ENCODE assay signal across 15 cellular contexts in genomic region chr9:134285215-134285845, GRCh38.
"Had no signal": no experiment of that assay in that cellular context is flagged by ENCODE, and none has a peak within 500 bp of the region (broad histone marks: within the 10 kb centered on the region; RNA-seq: fewer than 3 reads in every experiment).

No MANE protein-coding gene starts in this region.

- H3K4me1 ChIP-seq: pancreas had no signal

- ATAC-seq: activated CD8-positive, alpha-beta T cell treated with anti-CD3 and anti-CD28 coated beads for 36 hours; activated T-cell treated with anti-CD3 and anti-CD28 coated beads, Interleukin-2, amount 50 U/mL, for 72 hours; heart right ventricle; left lung; pancreas; stimulated activated effector memory CD8-positive, alpha-beta T cell treated with anti-CD3 and anti-CD28 coated beads, Interleukin-12 subunit alpha, Interleukin-12 subunit beta, amount 100 ng/mL, for 72 hours had no signal

- H3K27ac Mint-ChIP-seq: activated CD8-positive, alpha-beta T cell treated with anti-CD3 and anti-CD28 coated beads for 36 hours; activated naive CD8-positive, alpha-beta T cell treated with anti-CD3 and anti-CD28 coated beads, Interleukin-2, amount 10 ng/mL, durations not matched to agents 7 days and 5 days; activated T-cell treated with anti-CD3 and anti-CD28 coated beads, Interleukin-2, amount 50 U/mL, for 72 hours had no signal

- H3K4me1 Mint-ChIP-seq: activated naive CD8-positive, alpha-beta T cell treated with anti-CD3 and anti-CD28 coated beads, Interleukin-2, amount 10 ng/mL, durations not matched to agents 7 days and 5 days had no signal

- H3K27ac ChIP-seq: left lung, tibial artery, vagina had no signal

- H3K27me3 ChIP-seq: pancreas, vagina had no signal

- DNase-seq: activated CD4-positive, alpha-beta T cell treated with anti-CD3 and anti-CD28 coated beads for 1 hour; activated CD8-positive, alpha-beta memory T cell treated with anti-CD3 and anti-CD28 coated beads, Interleukin-2, amount 50 U/mL, for 4 hours; activated CD8-positive, alpha-beta T cell treated with anti-CD3 and anti-CD28 coated beads for 36 hours; activated gamma-delta T cell treated with Interleukin-2 at 50 U/mL for 16 hours; activated naive CD8-positive, alpha-beta T cell treated with anti-CD3 and anti-CD28 coated beads, Interleukin-2, amount 10 ng/mL, durations not matched to agents 7 days and 5 days; activated T-cell treated with anti-CD3 and anti-CD28 coated beads, Interleukin-2, amount 50 U/mL, for 72 hours; anterior cingulate cortex; heart right ventricle; T-helper 2 cell; tibial artery had no signal

- H3K9me3 Mint-ChIP-seq: activated CD8-positive, alpha-beta T cell treated with anti-CD3 and anti-CD28 coated beads for 36 hours; activated naive CD8-positive, alpha-beta T cell treated with anti-CD3 and anti-CD28 coated beads, Interleukin-2, amount 10 ng/mL, durations not matched to agents 7 days and 5 days; activated T-cell treated with anti-CD3 and anti-CD28 coated beads, Interleukin-2, amount 50 U/mL, for 72 hours; neural crest cell; stimulated activated effector memory CD8-positive, alpha-beta T cell treated with anti-CD3 and anti-CD28 coated beads, Interleukin-12 subunit alpha, Interleukin-12 subunit beta, amount 100 ng/mL, for 72 hours had no signal

- H3K4me3 Mint-ChIP-seq: activated CD8-positive, alpha-beta T cell treated with anti-CD3 and anti-CD28 coated beads for 36 hours; activated naive CD8-positive, alpha-beta T cell treated with anti-CD3 and anti-CD28 coated beads, Interleukin-2, amount 10 ng/mL, durations not matched to agents 7 days and 5 days; activated T-cell treated with anti-CD3 and anti-CD28 coated beads, Interleukin-2, amount 50 U/mL, for 72 hours; neural crest cell; stimulated activated effector memory CD8-positive, alpha-beta T cell treated with anti-CD3 and anti-CD28 coated beads, Interleukin-12 subunit alpha, Interleukin-12 subunit beta, amount 100 ng/mL, for 72 hours had no signal

- H3K36me3 Mint-ChIP-seq: activated naive CD8-positive, alpha-beta T cell treated with anti-CD3 and anti-CD28 coated beads, Interleukin-2, amount 10 ng/mL, durations not matched to agents 7 days and 5 days; stimulated activated effector memory CD8-positive, alpha-beta T cell treated with anti-CD3 and anti-CD28 coated beads, Interleukin-12 subunit alpha, Interleukin-12 subunit beta, amount 100 ng/mL, for 72 hours had no signal
